Comparison of ENCODE assay signal across 1 cellular context in genomic region chr3:32818431-32819085, GRCh38.
TF ChIP-seq lines count a peak whose summit lies in the region.

No MANE protein-coding gene starts in this region.

TF ChIP-seq in SK-N-SH, 30 proteins besides CTCF, POLR2A, EP300 and RAD21 (continued from another document):
- no peak for TF ChIP-seq REST (IDR thresholded peaks at IDR 0.05; ENCODE audit: low read depth, low read length)
- no peak for TF ChIP-seq TEAD4 (IDR thresholded peaks at IDR 0.05; ENCODE audit: borderline replicate concordance, insufficient read depth)
- no peak for TF ChIP-seq EZH2phosphoT487 (IDR thresholded peaks at IDR 0.05; ENCODE audit: borderline replicate concordance, low read depth)
- no peak for TF ChIP-seq SMC3 (IDR thresholded peaks at IDR 0.05; ENCODE audit: low read depth, low read length)
- TF ChIP-seq USF2 (IDR thresholded peaks at IDR 0.05; ENCODE audit: borderline replicate concordance, low read depth, low read length), result no peak
- TF ChIP-seq FOXJ3 (CRISPR knock-in tag; IDR thresholded peaks at IDR 0.05), result no peak
- no peak for TF ChIP-seq RXRA (IDR thresholded peaks at IDR 0.05; ENCODE audit: borderline replicate concordance, low read depth)
- TF ChIP-seq MXI1 (IDR thresholded peaks at IDR 0.05; ENCODE audit: low read depth, low read length), result no peak
- no peak for TF ChIP-seq NRF1 (IDR thresholded peaks at IDR 0.05; ENCODE audit: low read depth, low read length)
- no peak for TF ChIP-seq CHD2 (IDR thresholded peaks at IDR 0.05; ENCODE audit: low read length, partially characterized antibody)
- no peak for TF ChIP-seq JUND (IDR thresholded peaks at IDR 0.05)
- no peak for TF ChIP-seq IRF3 (IDR thresholded peaks at IDR 0.05; ENCODE audit: low read depth, low read length)
